Comparison of ENCODE assay signal across 8 cellular contexts in the genomic region with DNA sequence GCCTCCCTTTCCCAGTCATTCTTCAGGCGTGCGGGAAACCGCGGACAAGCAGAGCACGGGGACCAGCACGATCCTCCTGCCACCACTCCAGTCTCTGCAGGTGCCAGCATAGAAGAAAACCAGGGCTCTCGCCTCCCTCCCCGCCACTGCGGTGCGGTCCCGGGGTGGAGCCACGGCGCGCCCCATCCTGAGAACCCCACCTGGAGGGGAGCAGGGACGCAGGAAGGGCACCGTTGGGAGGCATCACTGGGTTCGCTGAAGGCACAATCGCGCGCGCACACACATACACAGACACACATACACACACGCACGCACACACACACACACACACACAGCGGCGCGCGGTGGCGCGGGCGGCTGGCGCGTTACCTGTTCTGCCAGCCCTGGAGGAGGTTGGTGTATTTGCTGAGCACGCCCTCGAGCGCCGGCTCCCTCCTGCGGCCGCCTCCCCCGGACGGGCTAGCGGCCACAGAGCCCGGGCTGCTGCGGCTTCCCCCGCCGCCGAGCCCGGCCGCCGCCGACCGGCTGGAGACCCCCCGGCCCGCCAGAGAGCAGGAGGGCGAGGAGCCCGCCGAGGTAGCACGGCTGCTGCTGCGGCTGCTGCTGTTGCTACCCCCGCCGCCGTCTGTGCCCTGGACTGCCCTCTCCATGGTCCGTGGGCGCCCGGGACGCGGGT.
DNase-seq lines count a peak whose midpoint lies in the region; ATAC-seq, FAIRE-seq and TF ChIP-seq lines count a peak whose summit lies in the region.

No MANE protein-coding gene starts in this region.

- H3K4me3 ChIP-seq in fibroblast of pulmonary artery (replicated peaks; ENCODE audit: low read depth, low read length): peak overlapping the region; percentile 82

- peak; percentile 73 for FAIRE-seq in urothelium cell line (lab: Jason Lieb, UNC)

- H3K9me3 Mint-ChIP-seq in nephron progenitor cell: no peaks in the 10 kb centered on the region

- H3K4me1 Mint-ChIP-seq in nephron progenitor cell: peaks cover 30% of the 10 kb centered on the region

- H3K36me3 Mint-ChIP-seq in nephron progenitor cell (ENCODE audit: low read depth): peaks cover 22% of the 10 kb centered on the region

- DNase-seq in EH (ENCODE audit: low read depth) (peak; percentile 47), NCI-H748 (lab: John Stamatoyannopoulos, UW; ENCODE audit: unreplicated experiment) (peak; percentile 87), fibroblast of pulmonary artery (ENCODE audit: low read depth) (peak; percentile 60), nephron progenitor cell (peak; percentile 69), urothelium cell line (ENCODE audit: low spot score) (peak; percentile 54)
- DNase-seq in activated T-cell treated with anti-CD3 and anti-CD28 coated beads, Interleukin-2, amount 50 U/mL, for 1 hour: peak; percentile 40

- H3K27me3 Mint-ChIP-seq in nephron progenitor cell (ENCODE audit: low read depth, poor library complexity): peaks cover 32% of the 10 kb centered on the region

- no peak overlapping the region for H3K27ac Mint-ChIP-seq in nephron progenitor cell

- H3K4me3 Mint-ChIP-seq in nephron progenitor cell: peak overlapping the region; percentile 85

- TF ChIP-seq CTCF in fibroblast of pulmonary artery (IDR thresholded peaks at IDR 0.05; ENCODE audit: low read length, missing control alignments): no peak
- no peak for TF ChIP-seq CTCF in nephron progenitor cell (IDR thresholded peaks at IDR 0.05)

- ATAC-seq in HG02642 (IDR thresholded peaks at IDR 0.05; ENCODE audit: poor library complexity, unreplicated experiment): peak; percentile 62
- no peak for ATAC-seq in GM18861 (IDR thresholded peaks at IDR 0.05; ENCODE audit: unreplicated experiment)
